ENCODE assay signal across 19 cellular contexts in the genomic region with DNA sequence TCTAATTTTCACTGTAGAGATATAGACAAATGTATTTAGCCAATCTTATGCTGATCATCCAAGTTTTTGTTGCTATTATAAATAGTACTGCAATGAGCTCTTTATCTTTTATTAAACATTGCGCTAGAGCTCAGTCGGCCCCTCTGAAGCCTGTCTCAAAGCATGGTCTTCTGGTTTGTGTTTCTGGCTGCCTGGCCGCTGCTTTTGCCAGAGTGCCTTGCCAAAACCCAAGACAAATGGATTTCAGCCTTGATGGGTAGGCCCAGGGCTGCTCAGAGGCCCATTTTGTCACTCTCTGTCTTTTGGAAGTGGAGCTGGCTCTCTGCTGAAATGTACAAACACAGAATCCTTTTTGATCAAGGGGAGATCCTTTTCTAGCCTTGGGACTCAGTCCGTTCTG.
DNase-seq lines count a peak whose midpoint lies in the region; ATAC-seq and TF ChIP-seq lines count a peak whose summit lies in the region.
"Had no signal": no experiment of that assay in that cellular context is flagged by ENCODE, and none has a peak within 500 bp of the region (broad histone marks: within the 10 kb centered on the region; RNA-seq: fewer than 3 reads in every experiment).

No MANE protein-coding gene starts in this region.

- H3F3A ChIP-seq in smooth muscle cell (ENCODE audit: low read depth) = peaks cover 9% of the 10 kb centered on the region

- H3K4me2 ChIP-seq in mesendoderm (ENCODE audit: low read length) (no peak overlapping the region), smooth muscle cell (peak overlapping the region; percentile 5)

- no peak overlapping the region for H4K5ac ChIP-seq in mesendoderm (ENCODE audit: low read length)

- no peaks in the 10 kb centered on the region for H3K4me1 ChIP-seq in right cardiac atrium (ENCODE audit: control insufficient read depth, insufficient read depth, low read length)
- no peaks in the 10 kb centered on the region for H3K4me1 ChIP-seq in heart left ventricle
- H3K4me1 ChIP-seq in mesendoderm (ENCODE audit: control insufficient read depth, low read depth, low read length) = peaks cover 9% of the 10 kb centered on the region
- H3K4me1 ChIP-seq in smooth muscle cell (ENCODE audit: low read depth) = peaks cover 18% of the 10 kb centered on the region

- ATAC-seq in right cardiac atrium (peak in 1 of 2 donors; percentile 41), heart left ventricle (no peak), HG03280 (IDR thresholded peaks at IDR 0.05; ENCODE audit: unreplicated experiment) (no peak), HG02759 (IDR thresholded peaks at IDR 0.05; ENCODE audit: unreplicated experiment) (no peak)

- H3K79me2 ChIP-seq in mesendoderm (ENCODE audit: control insufficient read depth, insufficient read depth, low read length) (no peaks in the 10 kb centered on the region), smooth muscle cell (ENCODE audit: low read depth) (no peaks in the 10 kb centered on the region)

- H2BK120ac ChIP-seq in mesendoderm (ENCODE audit: low read depth, low read length) = no peak overlapping the region

- no peaks in the 10 kb centered on the region for H3K79me1 ChIP-seq in mesendoderm (ENCODE audit: low read length)

- H2AK5ac ChIP-seq in mesendoderm (ENCODE audit: low read length) = no peak overlapping the region

- no peak for TF ChIP-seq POLR2A in heart left ventricle (IDR thresholded peaks at IDR 0.05)

- no peak overlapping the region for H3K18ac ChIP-seq in mesendoderm (ENCODE audit: low read length)

- no peak overlapping the region for H2BK5ac ChIP-seq in mesendoderm (ENCODE audit: low read length)

- no peak overlapping the region for H3K27ac ChIP-seq in right cardiac atrium (ENCODE audit: low read length)
- no peak overlapping the region for H3K27ac ChIP-seq in heart left ventricle
- H3K27ac ChIP-seq in mesendoderm (ENCODE audit: low read depth, low read length) = no peak overlapping the region
- H3K27ac ChIP-seq in smooth muscle cell (ENCODE audit: low read depth) = peak overlapping the region; percentile 25
- H3K27ac ChIP-seq: 22Rv1, RWPE1, SJSA1 had no signal

- peak overlapping the region; percentile 67 for H3K4ac ChIP-seq in mesendoderm (ENCODE audit: low read depth, low read length)

- H4K20me1 ChIP-seq in smooth muscle cell (ENCODE audit: low read depth) = no peaks in the 10 kb centered on the region

- no peak overlapping the region for H3K56ac ChIP-seq in mesendoderm (ENCODE audit: low read length)

- no peaks in the 10 kb centered on the region for H3K27me3 ChIP-seq in right cardiac atrium (ENCODE audit: control insufficient read depth, insufficient read depth)
- H3K27me3 ChIP-seq in heart left ventricle = peaks cover 0 to 18% (median 9%) of the 10 kb centered on the region in 9 donors
- H3K27me3 ChIP-seq in mesendoderm (ENCODE audit: insufficient read depth, low read length, poor library complexity) = no peaks in the 10 kb centered on the region
- H3K27me3 ChIP-seq in smooth muscle cell (ENCODE audit: low read depth) = no peaks in the 10 kb centered on the region
- H3K27me3 ChIP-seq: SJSA1 had no signal

- no peak for TF ChIP-seq CTCF in heart left ventricle (IDR thresholded peaks at IDR 0.05)
- no peak for TF ChIP-seq CTCF in smooth muscle cell (IDR thresholded peaks at IDR 0.05; ENCODE audit: borderline replicate concordance, insufficient read depth, poor library complexity, severe bottlenecking)

- no peak overlapping the region for H4K8ac ChIP-seq in mesendoderm (ENCODE audit: low read depth, low read length)

- H3K4me3 ChIP-seq in right cardiac atrium (ENCODE audit: low read length) (no peak overlapping the region), heart left ventricle (no peak overlapping the region), mesendoderm (ENCODE audit: low read length) (no peak overlapping the region), smooth muscle cell (no peak overlapping the region)
- H3K4me3 ChIP-seq: SJSA1 had no signal

- H3K23ac ChIP-seq in mesendoderm (ENCODE audit: low read length) = no peak overlapping the region

- no peaks in the 10 kb centered on the region for H3K36me3 ChIP-seq in heart left ventricle
- no peaks in the 10 kb centered on the region for H3K36me3 ChIP-seq in mesendoderm (ENCODE audit: control insufficient read depth, insufficient read depth, low read length)
- no peaks in the 10 kb centered on the region for H3K36me3 ChIP-seq in smooth muscle cell (ENCODE audit: low read depth)
- H3K36me3 ChIP-seq: SJSA1 had no signal

- intact Hi-C loops in right cardiac atrium (cut with DNase I) = no loop called here
- intact Hi-C loops in heart left ventricle (cut with DNase I) = no loop called here

- H2BK15ac ChIP-seq in mesendoderm (replicated peaks; ENCODE audit: low read depth) = no peak overlapping the region

- H3K9me3 ChIP-seq in right cardiac atrium (ENCODE audit: control insufficient read depth, low read length) (no peaks in the 10 kb centered on the region), heart left ventricle (no peaks in the 10 kb centered on the region), smooth muscle cell (replicated peaks; ENCODE audit: low read depth) (no peaks in the 10 kb centered on the region)
- H3K9me3 ChIP-seq: SJSA1 had no signal

- WGBS in right cardiac atrium = 48% methylated on average over 4 of the region's 4 CpGs
- WGBS in heart left ventricle, 4 donors = 52 to 57% (median 56%) methylated on average over 4 of the region's 4 CpGs
- no CpG with 5 or more reads among the region's 4 CpGs for WGBS in mesendoderm (ENCODE audit: extremely low coverage, insufficient coverage, low lambda C conversion rate)
- 50% methylated on average over 4 of the region's 4 CpGs for WGBS in smooth muscle cell (ENCODE audit: low lambda C conversion rate)

- DNase-seq in right cardiac atrium = peak in 2 of 3 donors; percentile 55 to 61
- no peak for DNase-seq in heart left ventricle
- DNase-seq in mesendoderm = no peak
- DNase-seq in smooth muscle cell (lab: John Stamatoyannopoulos, UW; ENCODE audit: unreplicated experiment) = no peak
- no peak for DNase-seq in RKO (ENCODE audit: low spot score)
- no peak for DNase-seq in NCI-H2029 (lab: John Stamatoyannopoulos, UW)
- DNase-seq: CD4-positive, alpha-beta memory T cell; HCEC 1CT; KBM-7; NCI-H1417 treated with DMSO at 0.1 percent for 48 hours; NCI-H1930; NCI-H2171 treated with DMSO at 0.1 percent for 48 hours; NCI-H446 treated with DMSO at 0.1 percent for 48 hours; NK-92 treated with Interleukin-12 subunit alpha and Interleukin-12 subunit beta, amount 100 ng/mL, for 24 hours had no signal

- H2AFZ ChIP-seq in smooth muscle cell (ENCODE audit: low read depth) = peak overlapping the region; percentile 42

- no peak overlapping the region for H3K9ac ChIP-seq in mesendoderm (ENCODE audit: low read length)
- no peak overlapping the region for H3K9ac ChIP-seq in smooth muscle cell (ENCODE audit: low read depth)

Comparison
In these comparisons a context has a peak if more than half of its experiments do, and no peak if none do; other contexts are left out.
1. DNase-seq: peak in right cardiac atrium (2 of 3); none in heart left ventricle (0 of 5), mesendoderm (single experiment), smooth muscle cell (single experiment), RKO (single experiment) and NCI-H2029 (single experiment).